ENCODE assay signal across 21 cellular contexts in the genomic region with DNA sequence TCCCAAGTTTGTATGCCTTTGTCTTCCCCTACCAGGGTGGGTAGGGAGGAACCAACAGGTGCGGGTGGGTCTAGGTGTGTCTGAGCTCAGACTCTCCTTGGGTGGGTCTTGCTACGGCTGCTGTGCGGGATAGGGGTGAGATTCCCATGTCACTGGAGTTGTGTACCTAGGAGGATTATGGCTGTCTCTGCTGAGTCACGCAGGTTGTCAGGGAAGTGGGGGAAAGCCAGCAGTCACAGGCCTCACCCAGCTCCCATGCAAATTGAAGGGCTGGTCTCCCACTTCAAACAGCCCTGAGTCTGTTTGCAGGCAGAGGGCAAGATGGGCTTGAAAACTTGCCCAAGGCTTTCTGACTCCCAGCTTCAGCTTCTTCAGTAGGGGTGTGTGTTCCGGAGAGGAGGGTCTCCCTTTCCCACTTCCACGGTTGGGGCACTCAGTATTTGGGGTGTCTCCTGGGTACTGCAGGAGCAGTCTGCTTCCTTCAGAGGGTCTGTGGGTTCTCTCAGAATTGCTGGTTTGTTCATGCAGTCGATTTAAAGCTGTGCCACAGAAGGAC.
"Had no signal": no experiment of that assay in that cellular context is flagged by ENCODE, and none has a peak within 500 bp of the region (broad histone marks: within the 10 kb centered on the region; RNA-seq: fewer than 3 reads in every experiment).

No MANE protein-coding gene starts in this region.

- H3K27me3 ChIP-seq: hepatocyte, ovary had no signal

- H3K4me2 ChIP-seq: hepatocyte had no signal

- ATAC-seq: activated CD4-positive, CD25-positive, alpha-beta regulatory T cell treated with anti-CD3 and anti-CD28 coated beads, Interleukin-2, amount 50 U/mL, for 24 hours; activated T-cell treated with anti-CD3 and anti-CD28 coated beads, Interleukin-2, amount 50 U/mL, for 72 hours; left cardiac atrium; natural killer cell; psoas muscle; right cardiac atrium; T-cell had no signal

- H3K9me3 ChIP-seq: psoas muscle, transverse colon had no signal

- H3K4me3 Mint-ChIP-seq: activated CD4-positive, alpha-beta T cell treated with anti-CD3 and anti-CD28 coated beads, Interleukin-2, amount 10 ng/mL, durations not matched to agents 7 days and 5 days; activated T-cell treated with anti-CD3 and anti-CD28 coated beads, Interleukin-2, amount 50 U/mL, for 72 hours; natural killer cell; stimulated activated naive CD8-positive, alpha-beta T cell treated with anti-CD3 and anti-CD28 coated beads, Interleukin-15, Interleukin-2, amounts not matched to agents 100 ng/mL and 50 ng/mL, for 24 hours; T-cell had no signal

- DNase-seq: activated CD4-positive, alpha-beta T cell treated with anti-CD3 and anti-CD28 coated beads, Interleukin-2, amount 10 ng/mL, durations not matched to agents 7 days and 5 days; activated CD8-positive, alpha-beta memory T cell treated with anti-CD3 and anti-CD28 coated beads, Interleukin-2, amount 50 U/mL, for 4 hours; activated effector memory CD4-positive, alpha-beta T cell treated with anti-CD3 and anti-CD28 coated beads, Interleukin-2, amount 50 U/mL, for 16 hours; activated naive CD4-positive, alpha-beta T cell treated with anti-CD3 and anti-CD28 coated beads, Interleukin-2, amount 50 U/mL, for 16 hours; activated T-cell treated with anti-CD3 and anti-CD28 coated beads, Interleukin-2, amount 50 U/mL, for 72 hours; aorta; brain microvascular endothelial cell; cerebellar nuclear complex; cortex of kidney; left cardiac atrium; natural killer cell; ovary; psoas muscle; right cardiac atrium; stimulated activated CD4-positive, alpha-beta T cell treated with anti-CD3 and anti-CD28 coated beads, Interleukin-15, amount 100 ng/mL, for 24 hours; stimulated activated CD4-positive, alpha-beta T cell treated with anti-CD3 and anti-CD28 coated beads, Interleukin-2, amount 100 ng/mL, for 48 hours; T-cell; transverse colon had no signal

- H3K79me2 ChIP-seq: hepatocyte had no signal

- H3K4me1 Mint-ChIP-seq: natural killer cell, T-cell had no signal

- H3K4me3 ChIP-seq: hepatocyte, ovary, psoas muscle, transverse colon had no signal

- H2AFZ ChIP-seq: hepatocyte had no signal

- H3K27ac Mint-ChIP-seq: activated CD4-positive, alpha-beta T cell treated with anti-CD3 and anti-CD28 coated beads, Interleukin-2, amount 10 ng/mL, durations not matched to agents 7 days and 5 days; activated T-cell treated with anti-CD3 and anti-CD28 coated beads, Interleukin-2, amount 50 U/mL, for 72 hours; natural killer cell; stimulated activated naive CD8-positive, alpha-beta T cell treated with anti-CD3 and anti-CD28 coated beads, Interleukin-15, Interleukin-2, amounts not matched to agents 100 ng/mL and 50 ng/mL, for 24 hours; T-cell had no signal

- H3K9me3 Mint-ChIP-seq: natural killer cell had no signal

- H3K36me3 Mint-ChIP-seq: T-cell had no signal

- H3K27ac ChIP-seq: brain microvascular endothelial cell, hepatocyte, ovary, psoas muscle, transverse colon had no signal

- H3K36me3 ChIP-seq: brain microvascular endothelial cell, ovary, transverse colon had no signal

- H3K4me1 ChIP-seq: psoas muscle, transverse colon had no signal
